Comparison of ENCODE assay signal across 1 cellular context in the genomic region with DNA sequence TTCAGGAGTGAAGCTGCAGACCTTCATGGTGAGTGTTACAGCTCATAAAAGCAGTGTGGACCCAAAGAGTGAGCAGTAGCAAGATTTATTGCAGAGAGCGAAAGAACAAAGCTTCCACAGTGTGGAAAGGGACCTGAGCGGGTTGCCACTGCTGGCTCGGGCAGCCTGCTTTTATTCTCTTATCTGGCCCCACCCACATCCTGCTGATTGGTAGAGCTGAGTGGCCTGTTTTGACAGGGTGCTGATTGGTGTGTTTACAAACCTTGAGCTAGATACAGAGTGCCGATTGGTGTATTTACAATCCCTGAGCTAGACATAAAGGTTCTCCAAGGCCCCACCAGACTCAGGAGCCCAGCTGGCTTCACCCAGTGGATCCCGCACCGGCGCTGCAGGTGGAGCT.
A peak's percentile ranks its signal among the peaks of the same experiment; 100 is the strongest.
TF ChIP-seq lines count a peak whose summit lies in the region.

No MANE protein-coding gene starts in this region.

TF ChIP-seq in HepG2, 621 proteins besides CTCF, POLR2A, EP300 and RAD21:
- peak; percentile 69 for TF ChIP-seq NFYB (CRISPR knock-in tag; IDR thresholded peaks at IDR 0.05)
- TF ChIP-seq ZMYM4 (CRISPR knock-in tag; IDR thresholded peaks at IDR 0.05), result peak; percentile 20; the same call in 1 of the 2 replicates
- TF ChIP-seq NFYC (CRISPR knock-in tag; IDR thresholded peaks at IDR 0.05), result peak; percentile 68
- TF ChIP-seq ZBTB38 (CRISPR knock-in tag; IDR thresholded peaks at IDR 0.05), result peak; percentile 74; the same call in 1 of the 2 replicates
